ENCODE assay signal across 1 cellular context in the genomic region with DNA sequence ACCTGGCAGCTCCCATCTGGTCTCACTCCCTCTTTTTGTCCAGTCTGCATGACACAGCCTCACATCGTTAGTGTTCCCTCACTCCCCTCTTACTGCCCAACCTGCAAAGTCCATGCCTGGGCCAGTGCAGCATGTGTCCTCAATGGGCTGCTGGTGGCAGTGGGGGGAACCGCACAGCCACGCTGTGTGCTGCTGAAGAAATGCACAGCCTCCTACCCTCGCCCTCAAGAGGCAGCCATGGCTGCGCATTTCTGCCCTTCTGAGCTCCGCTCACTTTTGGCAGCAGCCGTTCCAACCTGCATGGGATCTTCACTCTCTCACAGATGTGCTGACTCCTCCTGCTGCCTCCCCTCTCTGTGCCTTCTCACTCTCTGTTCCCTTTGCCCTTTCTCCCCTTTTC.
TF ChIP-seq lines count a peak whose summit lies in the region.

No MANE protein-coding gene starts in this region.

TF ChIP-seq in SK-N-SH treated with all-trans-retinoic acid at 6 μM for 48 hours, 23 proteins besides CTCF, POLR2A, EP300 and RAD21 (continued from another document):
- TF ChIP-seq, protein P1, sequence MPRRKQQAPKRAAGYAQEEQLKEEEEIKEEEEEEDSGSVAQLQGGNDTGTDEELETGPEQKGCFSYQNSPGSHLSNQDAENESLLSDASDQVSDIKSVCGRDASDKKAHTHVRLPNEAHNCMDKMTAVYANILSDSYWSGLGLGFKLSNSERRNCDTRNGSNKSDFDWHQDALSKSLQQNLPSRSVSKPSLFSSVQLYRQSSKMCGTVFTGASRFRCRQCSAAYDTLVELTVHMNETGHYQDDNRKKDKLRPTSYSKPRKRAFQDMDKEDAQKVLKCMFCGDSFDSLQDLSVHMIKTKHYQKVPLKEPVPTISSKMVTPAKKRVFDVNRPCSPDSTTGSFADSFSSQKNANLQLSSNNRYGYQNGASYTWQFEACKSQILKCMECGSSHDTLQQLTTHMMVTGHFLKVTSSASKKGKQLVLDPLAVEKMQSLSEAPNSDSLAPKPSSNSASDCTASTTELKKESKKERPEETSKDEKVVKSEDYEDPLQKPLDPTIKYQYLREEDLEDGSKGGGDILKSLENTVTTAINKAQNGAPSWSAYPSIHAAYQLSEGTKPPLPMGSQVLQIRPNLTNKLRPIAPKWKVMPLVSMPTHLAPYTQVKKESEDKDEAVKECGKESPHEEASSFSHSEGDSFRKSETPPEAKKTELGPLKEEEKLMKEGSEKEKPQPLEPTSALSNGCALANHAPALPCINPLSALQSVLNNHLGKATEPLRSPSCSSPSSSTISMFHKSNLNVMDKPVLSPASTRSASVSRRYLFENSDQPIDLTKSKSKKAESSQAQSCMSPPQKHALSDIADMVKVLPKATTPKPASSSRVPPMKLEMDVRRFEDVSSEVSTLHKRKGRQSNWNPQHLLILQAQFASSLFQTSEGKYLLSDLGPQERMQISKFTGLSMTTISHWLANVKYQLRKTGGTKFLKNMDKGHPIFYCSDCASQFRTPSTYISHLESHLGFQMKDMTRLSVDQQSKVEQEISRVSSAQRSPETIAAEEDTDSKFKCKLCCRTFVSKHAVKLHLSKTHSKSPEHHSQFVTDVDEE (CRISPR knock-in tag; IDR thresholded peaks at IDR 0.05) = no peak
- TF ChIP-seq ZNF8 (CRISPR knock-in tag; IDR thresholded peaks at IDR 0.05) (no peak), ESRRG (CRISPR knock-in tag; IDR thresholded peaks at IDR 0.05) (no peak), TCF4 (CRISPR knock-in tag; IDR thresholded peaks at IDR 0.05; ENCODE audit: borderline replicate concordance) (no peak), ARNTL (CRISPR knock-in tag; IDR thresholded peaks at IDR 0.05; ENCODE audit: borderline replicate concordance, low read depth) (no peak), RARB (CRISPR knock-in tag; IDR thresholded peaks at IDR 0.05) (no peak), SNAI2 (CRISPR knock-in tag; IDR thresholded peaks at IDR 0.05) (no peak), ZNF565 (CRISPR knock-in tag; conservative IDR thresholded peaks at IDR 0.05; ENCODE audit: low read depth) (no peak), ZNF70 (CRISPR knock-in tag; IDR thresholded peaks at IDR 0.05) (no peak), ZFP30 (CRISPR knock-in tag; IDR thresholded peaks at IDR 0.05) (no peak)
